18 cellular contexts compared by ENCODE assay signal in the genomic region with DNA sequence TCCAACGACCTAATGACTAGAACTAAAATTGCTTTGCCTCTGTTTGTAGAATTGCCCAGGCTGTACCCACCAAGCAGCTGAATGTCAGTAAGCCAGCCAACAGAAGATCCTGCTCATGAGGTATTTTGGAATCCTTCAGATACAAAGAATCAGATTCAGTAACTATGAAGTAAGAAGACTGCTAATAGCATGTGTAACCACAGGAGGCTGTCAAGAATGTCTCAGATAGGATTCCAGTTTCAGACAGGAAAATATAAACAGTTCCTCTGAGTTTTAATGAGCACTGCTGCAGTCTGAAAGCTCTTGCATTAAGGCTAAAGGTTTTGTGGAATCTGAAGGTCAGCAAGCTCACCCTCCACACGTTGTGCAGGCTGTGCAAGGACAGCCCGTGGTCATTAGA.
DNase-seq lines count a peak whose midpoint lies in the region; ATAC-seq and TF ChIP-seq lines count a peak whose summit lies in the region.
"Had no signal": no experiment of that assay in that cellular context is flagged by ENCODE, and none has a peak within 500 bp of the region (broad histone marks: within the 10 kb centered on the region; RNA-seq: fewer than 3 reads in every experiment).

No MANE protein-coding gene starts in this region.

- H3K27me3 Mint-ChIP-seq in stimulated activated naive CD8-positive, alpha-beta T cell treated with anti-CD3 and anti-CD28 coated beads, Interleukin-15, amount 100 ng/mL, for 72 hours, result no peaks in the 10 kb centered on the region
- H3K27me3 Mint-ChIP-seq: memory B cell had no signal

- H3K4me3 Mint-ChIP-seq in stimulated activated naive CD8-positive, alpha-beta T cell treated with anti-CD3 and anti-CD28 coated beads, Interleukin-15, amount 100 ng/mL, for 72 hours, result no peak overlapping the region
- H3K4me3 Mint-ChIP-seq: CD8-positive, alpha-beta T cell; memory B cell had no signal

- ATAC-seq in stimulated activated naive CD8-positive, alpha-beta T cell treated with anti-CD3 and anti-CD28 coated beads, Interleukin-15, amount 100 ng/mL, for 72 hours, result no peak
- ATAC-seq: CD8-positive, alpha-beta T cell; Right ventricle myocardium inferior had no signal

- H3K27ac Mint-ChIP-seq in stimulated activated naive CD8-positive, alpha-beta T cell treated with anti-CD3 and anti-CD28 coated beads, Interleukin-15, amount 100 ng/mL, for 72 hours, result no peak overlapping the region
- H3K27ac Mint-ChIP-seq: CD8-positive, alpha-beta T cell; memory B cell had no signal

- no peak overlapping the region for H3K4me3 ChIP-seq in HFF-Myc (replicated peaks; ENCODE audit: low read depth, low read length)
- H3K4me3 ChIP-seq: sigmoid colon, thoracic aorta had no signal

- TF ChIP-seq CTCF in HFF-Myc (IDR thresholded peaks at IDR 0.05; ENCODE audit: low read depth, low read length, missing control alignments), result no peak

- no peaks in the 10 kb centered on the region for H3K9me3 Mint-ChIP-seq in stimulated activated naive CD8-positive, alpha-beta T cell treated with anti-CD3 and anti-CD28 coated beads, Interleukin-15, amount 100 ng/mL, for 72 hours
- H3K9me3 Mint-ChIP-seq: CD8-positive, alpha-beta T cell; memory B cell had no signal

- DNase-seq in HFF-Myc (ENCODE audit: extremely low read depth, low read depth) (peak; percentile 2), astrocyte of the hippocampus (ENCODE audit: low read depth, low spot score) (peak; percentile 79), foreskin melanocyte (peak; percentile 61), SIG-M5 treated with dmso at 0.1 percent for 504 hours (lab: John Stamatoyannopoulos, UW; ENCODE audit: unreplicated experiment) (no peak), NCI-H146 treated with DMSO at 0.1 percent for 48 hours (lab: John Stamatoyannopoulos, UW; ENCODE audit: unreplicated experiment) (no peak)
- no peak for DNase-seq in activated CD4-positive, alpha-beta T cell treated with anti-CD3 and anti-CD28 coated beads for 4 hours
- DNase-seq in stimulated activated naive CD8-positive, alpha-beta T cell treated with anti-CD3 and anti-CD28 coated beads, Interleukin-15, amount 100 ng/mL, for 72 hours, result no peak
- DNase-seq: activated CD8-positive, alpha-beta memory T cell treated with anti-CD3 and anti-CD28 coated beads, Interleukin-2, amount 50 U/mL, for 48 hours; activated naive CD4-positive, alpha-beta T cell; CD8-positive, alpha-beta T cell; DND-41; effector memory CD4-positive, alpha-beta T cell; NCI-H1048; sigmoid colon; stimulated activated CD4-positive, alpha-beta T cell treated with anti-CD3 and anti-CD28 coated beads, Interleukin-4, amount 100 ng/mL, for 24 hours had no signal

- no peaks in the 10 kb centered on the region for H3K4me1 Mint-ChIP-seq in stimulated activated naive CD8-positive, alpha-beta T cell treated with anti-CD3 and anti-CD28 coated beads, Interleukin-15, amount 100 ng/mL, for 72 hours
- H3K4me1 Mint-ChIP-seq: memory B cell had no signal

Comparison
In these comparisons a context has a peak if more than half of its experiments do, and no peak if none do; other contexts are left out.
1. DNase-seq: peak in HFF-Myc (single experiment), astrocyte of the hippocampus (single experiment) and foreskin melanocyte (single experiment); none in SIG-M5 treated with dmso at 0.1 percent for 504 hours (single experiment), activated CD4-positive, alpha-beta T cell treated with anti-CD3 and anti-CD28 coated beads for 4 hours (0 of 2), stimulated activated naive CD8-positive, alpha-beta T cell treated with anti-CD3 and anti-CD28 coated beads, Interleukin-15, amount 100 ng/mL, for 72 hours (0 of 2) and NCI-H146 treated with DMSO at 0.1 percent for 48 hours (single experiment).